Comparison of ENCODE assay signal across 13 cellular contexts in the genomic region with DNA sequence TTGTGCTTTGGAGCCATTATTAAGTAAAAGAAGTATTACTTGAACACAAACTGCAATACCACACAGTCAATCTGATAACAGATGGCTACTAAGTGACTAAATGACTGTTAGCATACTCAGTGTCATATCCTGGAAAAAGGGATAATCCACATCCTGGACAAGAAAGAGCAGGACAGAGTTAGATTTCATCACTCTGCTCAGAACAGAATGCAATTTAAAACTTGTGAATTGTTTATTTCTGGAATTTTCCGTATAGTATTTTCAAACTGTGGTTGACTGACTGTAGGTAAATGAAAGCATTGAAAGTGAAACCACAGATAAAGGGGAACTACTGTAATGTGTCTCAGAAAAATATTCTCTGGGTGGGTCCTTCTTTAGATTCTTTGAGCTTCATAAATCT.
A peak's percentile ranks its signal among the peaks of the same experiment; 100 is the strongest.
DNase-seq lines count a peak whose midpoint lies in the region; ATAC-seq and TF ChIP-seq lines count a peak whose summit lies in the region.
"Had no signal": no experiment of that assay in that cellular context is flagged by ENCODE, and none has a peak within 500 bp of the region (broad histone marks: within the 10 kb centered on the region; RNA-seq: fewer than 3 reads in every experiment).

No MANE protein-coding gene starts in this region.

- H3K9me3 Mint-ChIP-seq in immature natural killer cell, result peaks cover 8 to 36% (median 17%) of the 10 kb centered on the region in 6 donors

- no peaks in the 10 kb centered on the region for H4K20me1 ChIP-seq in OCI-LY3 (ENCODE audit: insufficient read depth, low read length)

- no peak overlapping the region for H3K9ac ChIP-seq in OCI-LY3 (ENCODE audit: low read length)
- H3K9ac ChIP-seq: KMS-11 had no signal

- no peak for TF ChIP-seq CTCF in OCI-LY3 (IDR thresholded peaks at IDR 0.05; ENCODE audit: low read depth, low read length)

- H2AFZ ChIP-seq in OCI-LY3 (ENCODE audit: low read depth, low read length), result no peak overlapping the region

- no peak overlapping the region for H3K27ac Mint-ChIP-seq in immature natural killer cell

- peak overlapping the region; percentile 54 for H3K4me2 ChIP-seq in OCI-LY3 (ENCODE audit: low read length)
- H3K4me2 ChIP-seq: KMS-11 had no signal

- H3K27me3 Mint-ChIP-seq in immature natural killer cell (ENCODE audit: low read depth in 3 of 3), result peaks cover 0 to 4% (median 0%) of the 10 kb centered on the region in 3 donors

- ATAC-seq in GM18867 (IDR thresholded peaks at IDR 0.05; ENCODE audit: unreplicated experiment), result peak; percentile 99
- ATAC-seq in GM21528 (IDR thresholded peaks at IDR 0.05; ENCODE audit: low FRiP score, unreplicated experiment), result peak; percentile 96
- peak; percentile 98 for ATAC-seq in HG03103 (IDR thresholded peaks at IDR 0.05; ENCODE audit: low read depth, unreplicated experiment)
- ATAC-seq: left lung had no signal

- peaks cover 7% of the 10 kb centered on the region; the same call in 1 of the 2 replicates for H3K9me3 ChIP-seq in OCI-LY3 (ENCODE audit: insufficient read depth, low read length)

- peak overlapping the region; percentile 4; the same call in 1 of the 2 replicates for H3K4me3 ChIP-seq in OCI-LY3 (ENCODE audit: low read length)
- H3K4me3 ChIP-seq: left lung had no signal

- H3K27ac ChIP-seq in OCI-LY3 (ENCODE audit: low read length), result no peak overlapping the region
- H3K27ac ChIP-seq: KMS-11, left lung had no signal

- no peaks in the 10 kb centered on the region for H3K27me3 ChIP-seq in OCI-LY3 (ENCODE audit: low read depth, low read length)
- H3K27me3 ChIP-seq: left lung had no signal

- peaks cover 0 to 4% (median 0%) of the 10 kb centered on the region in 3 donors for H3K36me3 Mint-ChIP-seq in immature natural killer cell

- no peak for DNase-seq in immature natural killer cell
- no peak for DNase-seq in T-helper 9 cell
- DNase-seq in SW480 (ENCODE audit: low spot score), result no peak
- no peak for DNase-seq in glomerular visceral epithelial cell (ENCODE audit: extremely low spot score)
- DNase-seq: activated T-cell treated with anti-CD3 and anti-CD28 coated beads, Interleukin-2, amount 50 U/mL, for 1 hour; left lung; NCI-H524; posterior cingulate gyrus had no signal

- H3K36me3 ChIP-seq in OCI-LY3 (replicated peaks; ENCODE audit: low read depth, low read length), result peaks cover 7% of the 10 kb centered on the region
- H3K36me3 ChIP-seq: left lung had no signal

- H3K79me2 ChIP-seq in OCI-LY3 (ENCODE audit: low read length), result no peaks in the 10 kb centered on the region

- peaks cover 9% of the 10 kb centered on the region for H3K4me1 ChIP-seq in OCI-LY3 (ENCODE audit: low read length)
- H3K4me1 ChIP-seq: left lung had no signal

- no peak overlapping the region for H3K4me3 Mint-ChIP-seq in immature natural killer cell

- H3K4me1 Mint-ChIP-seq in immature natural killer cell, result no peaks in the 10 kb centered on the region
